Comparison of ENCODE assay signal across 1 cellular context in the genomic region with DNA sequence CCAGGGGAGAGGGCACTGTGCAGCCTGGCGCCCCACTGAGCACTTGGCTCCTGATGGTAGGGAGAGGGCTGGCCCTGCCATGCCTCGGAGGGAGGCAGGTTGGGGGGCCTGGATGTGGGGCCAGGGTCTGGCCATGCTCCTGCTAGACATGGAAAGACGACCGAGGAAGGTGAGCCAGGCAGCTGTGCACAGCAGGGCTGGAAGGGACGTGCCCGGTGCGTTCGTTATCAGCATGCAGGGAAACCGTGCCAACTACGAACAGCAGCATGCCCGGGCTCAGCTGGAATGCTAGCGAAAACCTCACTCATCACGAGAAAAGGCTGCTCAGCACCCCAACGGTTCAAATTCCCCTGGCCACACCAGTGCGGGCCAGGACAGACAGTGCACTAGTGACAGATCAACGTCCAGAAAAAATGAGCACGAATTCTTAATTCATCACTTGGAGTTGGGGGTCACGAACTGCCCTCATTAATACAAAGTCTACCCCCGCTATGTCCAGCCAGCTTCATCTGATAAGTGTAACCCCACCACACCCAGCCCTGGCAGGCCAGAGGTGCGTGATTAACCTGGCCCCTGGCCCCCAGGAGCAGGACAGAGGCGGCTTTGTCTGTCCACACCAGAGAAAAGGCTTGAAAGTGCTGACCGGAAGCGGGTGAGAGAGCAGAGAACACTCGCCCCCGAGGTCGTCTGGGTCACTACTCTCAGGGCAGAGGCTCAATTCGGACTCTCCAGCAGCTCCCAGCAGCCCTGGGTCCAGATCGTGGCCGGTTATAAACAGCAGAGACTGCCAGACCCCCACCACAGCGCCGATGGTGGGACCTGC.
TF ChIP-seq lines count a peak whose summit lies in the region.

No MANE protein-coding gene starts in this region.

TF ChIP-seq in HepG2, 621 proteins besides CTCF, POLR2A, EP300 and RAD21 (continued from another document and continues in another):
- TF ChIP-seq, protein P1, sequence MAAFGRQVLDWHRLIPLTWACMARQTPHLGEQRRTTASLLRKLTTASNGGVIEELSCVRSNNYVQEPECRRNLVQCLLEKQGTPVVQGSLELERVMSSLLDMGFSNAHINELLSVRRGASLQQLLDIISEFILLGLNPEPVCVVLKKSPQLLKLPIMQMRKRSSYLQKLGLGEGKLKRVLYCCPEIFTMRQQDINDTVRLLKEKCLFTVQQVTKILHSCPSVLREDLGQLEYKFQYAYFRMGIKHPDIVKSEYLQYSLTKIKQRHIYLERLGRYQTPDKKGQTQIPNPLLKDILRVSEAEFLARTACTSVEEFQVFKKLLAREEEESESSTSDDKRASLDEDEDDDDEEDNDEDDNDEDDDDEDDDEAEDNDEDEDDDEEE (CRISPR knock-in tag; IDR thresholded peaks at IDR 0.05), result no peak
- TF ChIP-seq GABPA (IDR thresholded peaks at IDR 0.05; ENCODE audit: low read depth, low read length) (no peak), GABPA (CRISPR knock-in tag; IDR thresholded peaks at IDR 0.05; ENCODE audit: low read depth) (peak; percentile 81), ZNF251 (CRISPR knock-in tag; IDR thresholded peaks at IDR 0.05) (no peak), SATB2 (CRISPR knock-in tag; IDR thresholded peaks at IDR 0.05) (0 out of 2 replicates have a peak, but pooled peaks have one; percentile 39), ZNF569 (CRISPR knock-in tag; IDR thresholded peaks at IDR 0.05; ENCODE audit: borderline replicate concordance) (no peak), ZNF772 (CRISPR knock-in tag; IDR thresholded peaks at IDR 0.05) (0 out of 2 replicates have a peak, but pooled peaks have one; percentile 59), ZSCAN31 (CRISPR knock-in tag; IDR thresholded peaks at IDR 0.05; ENCODE audit: low read depth) (no peak), SAP130 (CRISPR knock-in tag; IDR thresholded peaks at IDR 0.05; ENCODE audit: low read depth) (peak; percentile 75), PAX8 (CRISPR knock-in tag; IDR thresholded peaks at IDR 0.05; ENCODE audit: borderline replicate concordance) (no peak), SIX1 (CRISPR knock-in tag; IDR thresholded peaks at IDR 0.05; ENCODE audit: borderline replicate concordance) (no peak; the same call in 1 of the 2 replicates), DR1 (CRISPR knock-in tag; IDR thresholded peaks at IDR 0.05) (no peak), ZNF572 (CRISPR knock-in tag; IDR thresholded peaks at IDR 0.05) (no peak), RFX5 (IDR thresholded peaks at IDR 0.05; ENCODE audit: low read depth, low read length) (no peak), SRSF4 (IDR thresholded peaks at IDR 0.05; ENCODE audit: low read depth, low read length, poor library complexity, severe bottlenecking) (no peak), NR2F2 (IDR thresholded peaks at IDR 0.05; ENCODE audit: borderline replicate concordance, low read depth) (peak; percentile 93), ZMYM4 (CRISPR knock-in tag; IDR thresholded peaks at IDR 0.05) (no peak), MATR3 (CRISPR knock-in tag; IDR thresholded peaks at IDR 0.05) (no peak), TEAD2 (CRISPR knock-in tag; IDR thresholded peaks at IDR 0.05) (no peak), SRSF1 (optimal IDR thresholded peaks at IDR 0.05; ENCODE audit: low read depth, low read length) (peak; percentile 52), NFE2L1 (CRISPR knock-in tag; IDR thresholded peaks at IDR 0.05; ENCODE audit: borderline replicate concordance) (no peak), FLYWCH1 (CRISPR knock-in tag; IDR thresholded peaks at IDR 0.05) (no peak), TEAD3 (CRISPR knock-in tag; optimal IDR thresholded peaks at IDR 0.05; ENCODE audit: borderline replicate concordance) (peak; percentile 73), REL (CRISPR knock-in tag; conservative IDR thresholded peaks at IDR 0.05) (no peak), KLF9 (CRISPR knock-in tag; IDR thresholded peaks at IDR 0.05; ENCODE audit: low read depth) (no peak), ZSCAN9 (CRISPR knock-in tag; IDR thresholded peaks at IDR 0.05; ENCODE audit: borderline replicate concordance) (peak; percentile 81; the same call in 1 of the 2 replicates), MEIS1 (CRISPR knock-in tag; IDR thresholded peaks at IDR 0.05; ENCODE audit: borderline replicate concordance) (0 out of 2 replicates have a peak, but pooled peaks have one; percentile 56), ZNF234 (CRISPR knock-in tag; conservative IDR thresholded peaks at IDR 0.05) (no peak), ZNF839 (CRISPR knock-in tag; IDR thresholded peaks at IDR 0.05; ENCODE audit: borderline replicate concordance) (no peak), DNMT1 (CRISPR knock-in tag; IDR thresholded peaks at IDR 0.05) (no peak), SMC3 (IDR thresholded peaks at IDR 0.05; ENCODE audit: low read length) (no peak), ATRX (CRISPR knock-in tag; IDR thresholded peaks at IDR 0.05; ENCODE audit: borderline replicate concordance) (no peak)
- TF ChIP-seq, protein P2, sequence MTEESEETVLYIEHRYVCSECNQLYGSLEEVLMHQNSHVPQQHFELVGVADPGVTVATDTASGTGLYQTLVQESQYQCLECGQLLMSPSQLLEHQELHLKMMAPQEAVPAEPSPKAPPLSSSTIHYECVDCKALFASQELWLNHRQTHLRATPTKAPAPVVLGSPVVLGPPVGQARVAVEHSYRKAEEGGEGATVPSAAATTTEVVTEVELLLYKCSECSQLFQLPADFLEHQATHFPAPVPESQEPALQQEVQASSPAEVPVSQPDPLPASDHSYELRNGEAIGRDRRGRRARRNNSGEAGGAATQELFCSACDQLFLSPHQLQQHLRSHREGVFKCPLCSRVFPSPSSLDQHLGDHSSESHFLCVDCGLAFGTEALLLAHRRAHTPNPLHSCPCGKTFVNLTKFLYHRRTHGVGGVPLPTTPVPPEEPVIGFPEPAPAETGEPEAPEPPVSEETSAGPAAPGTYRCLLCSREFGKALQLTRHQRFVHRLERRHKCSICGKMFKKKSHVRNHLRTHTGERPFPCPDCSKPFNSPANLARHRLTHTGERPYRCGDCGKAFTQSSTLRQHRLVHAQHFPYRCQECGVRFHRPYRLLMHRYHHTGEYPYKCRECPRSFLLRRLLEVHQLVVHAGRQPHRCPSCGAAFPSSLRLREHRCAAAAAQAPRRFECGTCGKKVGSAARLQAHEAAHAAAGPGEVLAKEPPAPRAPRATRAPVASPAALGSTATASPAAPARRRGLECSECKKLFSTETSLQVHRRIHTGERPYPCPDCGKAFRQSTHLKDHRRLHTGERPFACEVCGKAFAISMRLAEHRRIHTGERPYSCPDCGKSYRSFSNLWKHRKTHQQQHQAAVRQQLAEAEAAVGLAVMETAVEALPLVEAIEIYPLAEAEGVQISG (CRISPR knock-in tag; IDR thresholded peaks at IDR 0.05), result peak; percentile 35; the same call in 1 of the 2 replicates
- TF ChIP-seq, protein P3, sequence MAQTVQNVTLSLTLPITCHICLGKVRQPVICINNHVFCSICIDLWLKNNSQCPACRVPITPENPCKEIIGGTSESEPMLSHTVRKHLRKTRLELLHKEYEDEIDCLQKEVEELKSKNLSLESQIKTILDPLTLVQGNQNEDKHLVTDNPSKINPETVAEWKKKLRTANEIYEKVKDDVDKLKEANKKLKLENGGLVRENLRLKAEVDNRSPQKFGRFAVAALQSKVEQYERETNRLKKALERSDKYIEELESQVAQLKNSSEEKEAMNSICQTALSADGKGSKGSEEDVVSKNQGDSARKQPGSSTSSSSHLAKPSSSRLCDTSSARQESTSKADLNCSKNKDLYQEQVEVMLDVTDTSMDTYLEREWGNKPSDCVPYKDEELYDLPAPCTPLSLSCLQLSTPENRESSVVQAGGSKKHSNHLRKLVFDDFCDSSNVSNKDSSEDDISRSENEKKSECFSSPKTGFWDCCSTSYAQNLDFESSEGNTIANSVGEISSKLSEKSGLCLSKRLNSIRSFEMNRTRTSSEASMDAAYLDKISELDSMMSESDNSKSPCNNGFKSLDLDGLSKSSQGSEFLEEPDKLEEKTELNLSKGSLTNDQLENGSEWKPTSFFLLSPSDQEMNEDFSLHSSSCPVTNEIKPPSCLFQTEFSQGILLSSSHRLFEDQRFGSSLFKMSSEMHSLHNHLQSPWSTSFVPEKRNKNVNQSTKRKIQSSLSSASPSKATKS (CRISPR knock-in tag; IDR thresholded peaks at IDR 0.05), result no peak
- TF ChIP-seq, protein P4, sequence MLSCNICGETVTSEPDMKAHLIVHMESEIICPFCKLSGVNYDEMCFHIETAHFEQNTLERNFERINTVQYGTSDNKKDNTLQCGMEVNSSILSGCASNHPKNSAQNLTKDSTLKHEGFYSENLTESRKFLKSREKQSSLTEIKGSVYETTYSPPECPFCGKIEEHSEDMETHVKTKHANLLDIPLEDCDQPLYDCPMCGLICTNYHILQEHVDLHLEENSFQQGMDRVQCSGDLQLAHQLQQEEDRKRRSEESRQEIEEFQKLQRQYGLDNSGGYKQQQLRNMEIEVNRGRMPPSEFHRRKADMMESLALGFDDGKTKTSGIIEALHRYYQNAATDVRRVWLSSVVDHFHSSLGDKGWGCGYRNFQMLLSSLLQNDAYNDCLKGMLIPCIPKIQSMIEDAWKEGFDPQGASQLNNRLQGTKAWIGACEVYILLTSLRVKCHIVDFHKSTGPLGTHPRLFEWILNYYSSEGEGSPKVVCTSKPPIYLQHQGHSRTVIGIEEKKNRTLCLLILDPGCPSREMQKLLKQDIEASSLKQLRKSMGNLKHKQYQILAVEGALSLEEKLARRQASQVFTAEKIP (CRISPR knock-in tag; IDR thresholded peaks at IDR 0.05; ENCODE audit: borderline replicate concordance), result no peak
- TF ChIP-seq, protein P5, sequence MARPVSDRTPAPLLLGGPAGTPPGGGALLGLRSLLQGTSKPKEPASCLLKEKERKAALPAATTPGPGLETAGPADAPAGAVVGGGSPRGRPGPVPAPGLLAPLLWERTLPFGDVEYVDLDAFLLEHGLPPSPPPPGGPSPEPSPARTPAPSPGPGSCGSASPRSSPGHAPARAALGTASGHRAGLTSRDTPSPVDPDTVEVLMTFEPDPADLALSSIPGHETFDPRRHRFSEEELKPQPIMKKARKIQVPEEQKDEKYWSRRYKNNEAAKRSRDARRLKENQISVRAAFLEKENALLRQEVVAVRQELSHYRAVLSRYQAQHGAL (CRISPR knock-in tag; IDR thresholded peaks at IDR 0.05; ENCODE audit: not compliant biosample characterization), result no peak
- TF ChIP-seq, protein P6, sequence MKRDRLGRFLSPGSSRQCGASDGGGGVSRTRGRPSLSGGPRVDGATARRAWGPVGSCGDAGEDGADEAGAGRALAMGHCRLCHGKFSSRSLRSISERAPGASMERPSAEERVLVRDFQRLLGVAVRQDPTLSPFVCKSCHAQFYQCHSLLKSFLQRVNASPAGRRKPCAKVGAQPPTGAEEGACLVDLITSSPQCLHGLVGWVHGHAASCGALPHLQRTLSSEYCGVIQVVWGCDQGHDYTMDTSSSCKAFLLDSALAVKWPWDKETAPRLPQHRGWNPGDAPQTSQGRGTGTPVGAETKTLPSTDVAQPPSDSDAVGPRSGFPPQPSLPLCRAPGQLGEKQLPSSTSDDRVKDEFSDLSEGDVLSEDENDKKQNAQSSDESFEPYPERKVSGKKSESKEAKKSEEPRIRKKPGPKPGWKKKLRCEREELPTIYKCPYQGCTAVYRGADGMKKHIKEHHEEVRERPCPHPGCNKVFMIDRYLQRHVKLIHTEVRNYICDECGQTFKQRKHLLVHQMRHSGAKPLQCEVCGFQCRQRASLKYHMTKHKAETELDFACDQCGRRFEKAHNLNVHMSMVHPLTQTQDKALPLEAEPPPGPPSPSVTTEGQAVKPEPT (CRISPR knock-in tag; IDR thresholded peaks at IDR 0.05; ENCODE audit: low read depth), result no peak
- TF ChIP-seq, protein P7, sequence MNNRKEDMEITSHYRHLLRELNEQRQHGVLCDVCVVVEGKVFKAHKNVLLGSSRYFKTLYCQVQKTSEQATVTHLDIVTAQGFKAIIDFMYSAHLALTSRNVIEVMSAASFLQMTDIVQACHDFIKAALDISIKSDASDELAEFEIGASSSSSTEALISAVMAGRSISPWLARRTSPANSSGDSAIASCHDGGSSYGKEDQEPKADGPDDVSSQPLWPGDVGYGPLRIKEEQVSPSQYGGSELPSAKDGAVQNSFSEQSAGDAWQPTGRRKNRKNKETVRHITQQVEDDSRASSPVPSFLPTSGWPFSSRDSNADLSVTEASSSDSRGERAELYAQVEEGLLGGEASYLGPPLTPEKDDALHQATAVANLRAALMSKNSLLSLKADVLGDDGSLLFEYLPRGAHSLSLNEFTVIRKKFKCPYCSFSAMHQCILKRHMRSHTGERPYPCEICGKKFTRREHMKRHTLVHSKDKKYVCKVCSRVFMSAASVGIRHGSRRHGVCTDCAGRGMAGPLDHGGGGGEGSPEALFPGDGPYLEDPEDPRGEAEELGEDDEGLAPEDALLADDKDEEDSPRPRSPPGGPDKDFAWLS (CRISPR knock-in tag; IDR thresholded peaks at IDR 0.05; ENCODE audit: borderline replicate concordance), result 0 out of 2 replicates have a peak, but pooled peaks have one; percentile 42
- TF ChIP-seq, protein P8, sequence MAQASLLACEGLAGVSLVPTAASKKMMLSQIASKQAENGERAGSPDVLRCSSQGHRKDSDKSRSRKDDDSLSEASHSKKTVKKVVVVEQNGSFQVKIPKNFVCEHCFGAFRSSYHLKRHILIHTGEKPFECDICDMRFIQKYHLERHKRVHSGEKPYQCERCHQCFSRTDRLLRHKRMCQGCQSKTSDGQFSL (CRISPR knock-in tag; IDR thresholded peaks at IDR 0.05), result no peak
- TF ChIP-seq, protein P9, sequence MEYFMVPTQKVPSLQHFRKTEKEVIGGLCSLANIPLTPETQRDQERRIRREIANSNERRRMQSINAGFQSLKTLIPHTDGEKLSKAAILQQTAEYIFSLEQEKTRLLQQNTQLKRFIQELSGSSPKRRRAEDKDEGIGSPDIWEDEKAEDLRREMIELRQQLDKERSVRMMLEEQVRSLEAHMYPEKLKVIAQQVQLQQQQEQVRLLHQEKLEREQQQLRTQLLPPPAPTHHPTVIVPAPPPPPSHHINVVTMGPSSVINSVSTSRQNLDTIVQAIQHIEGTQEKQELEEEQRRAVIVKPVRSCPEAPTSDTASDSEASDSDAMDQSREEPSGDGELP (IDR thresholded peaks at IDR 0.05; ENCODE audit: borderline replicate concordance, low read depth), result peak; percentile 59; the same call in 1 of the 2 replicates
- TF ChIP-seq, protein P10, sequence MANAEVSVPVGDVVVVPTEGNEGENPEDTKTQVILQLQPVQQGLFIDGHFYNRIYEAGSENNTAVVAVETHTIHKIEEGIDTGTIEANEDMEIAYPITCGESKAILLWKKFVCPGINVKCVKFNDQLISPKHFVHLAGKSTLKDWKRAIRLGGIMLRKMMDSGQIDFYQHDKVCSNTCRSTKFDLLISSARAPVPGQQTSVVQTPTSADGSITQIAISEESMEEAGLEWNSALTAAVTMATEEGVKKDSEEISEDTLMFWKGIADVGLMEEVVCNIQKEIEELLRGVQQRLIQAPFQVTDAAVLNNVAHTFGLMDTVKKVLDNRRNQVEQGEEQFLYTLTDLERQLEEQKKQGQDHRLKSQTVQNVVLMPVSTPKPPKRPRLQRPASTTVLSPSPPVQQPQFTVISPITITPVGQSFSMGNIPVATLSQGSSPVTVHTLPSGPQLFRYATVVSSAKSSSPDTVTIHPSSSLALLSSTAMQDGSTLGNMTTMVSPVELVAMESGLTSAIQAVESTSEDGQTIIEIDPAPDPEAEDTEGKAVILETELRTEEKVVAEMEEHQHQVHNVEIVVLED (CRISPR knock-in tag; IDR thresholded peaks at IDR 0.05; ENCODE audit: borderline replicate concordance), result 0 out of 2 replicates have a peak, but pooled peaks have one; percentile 5
